In the genomic region with DNA sequence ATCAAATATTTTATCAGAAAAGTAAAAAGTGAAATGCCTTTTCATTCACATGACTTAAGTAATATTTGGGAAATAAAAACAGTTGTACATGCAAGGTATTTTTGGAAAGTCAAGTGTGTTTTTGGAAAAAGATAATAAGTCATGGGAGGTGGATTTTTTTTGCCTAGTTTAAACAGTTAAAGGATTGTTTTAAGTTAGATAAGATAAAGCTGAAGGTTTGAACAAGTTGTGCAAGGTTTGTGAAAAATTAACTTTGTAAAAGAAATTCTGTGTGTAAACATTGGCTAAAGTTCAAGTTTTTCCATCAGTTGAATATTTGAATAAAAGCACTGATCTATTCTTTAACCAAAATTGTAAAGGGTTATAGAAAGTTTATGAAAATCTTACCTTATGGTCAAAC, we compare ENCODE assay signal across 1 cellular context.
TF ChIP-seq lines count a peak whose summit lies in the region.

No MANE protein-coding gene starts in this region.

TF ChIP-seq in HepG2, 621 proteins besides CTCF, POLR2A, EP300 and RAD21 (continued from another document):
- TF ChIP-seq MIER3 (CRISPR knock-in tag; IDR thresholded peaks at IDR 0.05; ENCODE audit: borderline replicate concordance) = no peak
- no peak for TF ChIP-seq AHDC1 (CRISPR knock-in tag; IDR thresholded peaks at IDR 0.05; ENCODE audit: borderline replicate concordance)
- no peak for TF ChIP-seq JUND (CRISPR knock-in tag; IDR thresholded peaks at IDR 0.05)
